25 cellular contexts compared by ENCODE assay signal in the genomic region with DNA sequence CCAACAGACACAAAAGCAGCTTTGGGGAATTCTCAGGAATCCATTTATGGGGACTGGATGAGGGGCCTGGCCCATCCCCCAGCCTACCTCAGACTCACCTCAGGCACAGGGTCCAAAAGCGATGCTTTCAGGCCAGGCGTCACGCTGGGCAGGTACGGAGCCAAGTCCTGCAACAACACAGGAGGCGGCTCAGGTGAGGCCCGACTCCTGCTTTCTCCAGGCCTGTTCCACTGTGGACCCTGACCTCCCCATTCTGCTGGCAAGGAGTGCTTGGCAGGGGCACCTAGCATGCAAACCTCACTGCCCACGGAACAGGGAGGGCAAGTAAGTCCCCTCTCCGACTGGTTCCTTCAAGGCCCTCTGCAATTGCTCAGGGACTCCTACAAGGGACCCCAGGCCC.
"Had no signal": no experiment of that assay in that cellular context is flagged by ENCODE, and none has a peak within 500 bp of the region (broad histone marks: within the 10 kb centered on the region; RNA-seq: fewer than 3 reads in every experiment).

No MANE protein-coding gene starts in this region.

- FAIRE-seq: HTR-8/SVneo, RCC 7860 had no signal

- H3K9me3 ChIP-seq: MG63, SJSA1 had no signal

- DNase-seq: Karpas-422, KG1, MG63, NCI-H1092, NCI-H1105 treated with DMSO at 0.1 percent for 48 hours, NCI-H1417 treated with DMSO at 0.1 percent for 48 hours, NCI-H187, NCI-H2029, NCI-H2081 treated with DMSO at 0.1 percent for 48 hours, NCI-H2171, NCI-H226, NCI-H446, NCI-H510A, NCI-H524 treated with DMSO at 0.1 percent for 48 hours, NCI-H69, NCI-H774, Right ventricle myocardium superior, RPMI8226, SIG-M5, SW 1271 had no signal

- H3K4me3 ChIP-seq: MG63, SJSA1, SK-N-MC had no signal

- H3K27me3 ChIP-seq: MG63, SJSA1 had no signal

- H3K27ac ChIP-seq: HL-60, SJSA1, SK-N-MC had no signal
